ENCODE assay signal across 1 cellular context in the genomic region with DNA sequence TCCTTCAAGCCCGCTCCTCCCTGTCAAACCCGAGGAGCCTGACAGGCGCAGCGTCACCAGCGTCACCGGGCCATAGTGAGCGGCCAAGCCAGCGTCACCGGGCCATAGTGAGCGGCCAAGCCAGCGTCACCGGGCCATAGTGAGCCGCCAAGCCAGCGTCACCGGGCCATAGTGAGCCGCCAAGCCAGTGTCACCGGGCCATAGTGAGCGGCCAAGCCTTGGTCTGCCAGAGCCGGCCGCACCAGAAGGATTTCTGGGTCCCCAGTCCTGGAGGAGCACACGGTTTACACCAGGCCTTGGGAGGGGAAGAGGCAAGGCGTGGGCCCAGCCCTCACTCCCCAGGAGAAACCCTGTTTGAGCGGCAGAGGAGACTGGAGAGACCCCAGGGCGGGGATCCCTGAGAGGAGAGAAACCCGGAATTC.
TF ChIP-seq lines count a peak whose summit lies in the region.

No MANE protein-coding gene starts in this region.

TF ChIP-seq in endothelial cell of umbilical vein, 7 proteins besides CTCF, POLR2A, EP300 and RAD21:
- TF ChIP-seq FOS (IDR thresholded peaks at IDR 0.05; ENCODE audit: borderline replicate concordance, insufficient read depth, low read length) (no peak), JUN (IDR thresholded peaks at IDR 0.05; ENCODE audit: borderline replicate concordance, insufficient read depth, insufficient read length, low read depth) (no peak), MYC (IDR thresholded peaks at IDR 0.05; ENCODE audit: low read depth, low read length) (no peak), EZH2 (IDR thresholded peaks at IDR 0.05; ENCODE audit: borderline replicate concordance, low read depth, low read length, severe bottlenecking) (no peak), POLR2AphosphoS5 (IDR thresholded peaks at IDR 0.05; ENCODE audit: insufficient read depth, low read depth, low read length) (no peak), GATA2 (IDR thresholded peaks at IDR 0.05; ENCODE audit: insufficient read depth, insufficient read length, low read depth, low read length) (no peak)
- TF ChIP-seq, protein P1, sequence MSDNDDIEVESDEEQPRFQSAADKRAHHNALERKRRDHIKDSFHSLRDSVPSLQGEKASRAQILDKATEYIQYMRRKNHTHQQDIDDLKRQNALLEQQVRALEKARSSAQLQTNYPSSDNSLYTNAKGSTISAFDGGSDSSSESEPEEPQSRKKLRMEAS (IDR thresholded peaks at IDR 0.05; ENCODE audit: insufficient read depth, insufficient read length) = no peak
